13 cellular contexts compared by ENCODE assay signal in the genomic region with DNA sequence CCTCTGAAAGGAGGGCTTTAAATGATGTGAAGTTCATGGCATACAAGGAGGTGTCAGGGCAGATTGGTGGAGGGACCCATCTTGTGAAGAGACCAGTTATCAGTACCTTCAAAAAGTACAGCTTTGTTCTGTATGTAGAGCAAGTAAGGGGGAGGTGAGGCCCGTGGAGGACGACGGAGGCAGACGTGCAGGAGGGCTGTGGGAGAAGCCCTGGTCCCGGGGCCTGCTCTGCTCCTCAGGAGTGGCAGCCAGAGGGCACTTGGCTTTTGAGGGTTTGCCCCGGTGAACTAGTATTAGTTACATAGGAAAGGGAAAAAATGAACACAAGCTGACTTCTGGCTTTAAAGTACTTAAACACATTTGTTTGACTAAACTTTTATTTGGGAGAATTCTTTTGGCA.
"Had no signal": no experiment of that assay in that cellular context is flagged by ENCODE, and none has a peak within 500 bp of the region (broad histone marks: within the 10 kb centered on the region; RNA-seq: fewer than 3 reads in every experiment).

No MANE protein-coding gene starts in this region.

- H3K4me3 ChIP-seq: breast epithelium, esophagus squamous epithelium, lung, sigmoid colon, thoracic aorta had no signal

- H3K9me3 ChIP-seq: breast epithelium, esophagus squamous epithelium, sigmoid colon, thoracic aorta had no signal

- DNase-seq: activated CD4-positive, alpha-beta T cell treated with anti-CD3 and anti-CD28 coated beads, Interleukin-2, amount 10 ng/mL, durations not matched to agents 24 days and 14 days; activated CD8-positive, alpha-beta memory T cell treated with anti-CD3 and anti-CD28 coated beads, Interleukin-2, amount 10 ng/mL, durations not matched to agents 7 days and 5 days; activated T-cell treated with anti-CD3 and anti-CD28 coated beads, Interleukin-2, amount 50 U/mL, for 72 hours; esophagus squamous epithelium; foreskin fibroblast; left colon; sigmoid colon; stimulated activated CD4-positive, alpha-beta T cell treated with anti-CD3 and anti-CD28 coated beads, Interleukin-2, amount 100 ng/mL, for 24 hours; stimulated activated naive CD4-positive, alpha-beta T cell treated with Interleukin-2 at 50 U/mL for 16 hours had no signal

- H3K27me3 ChIP-seq: breast epithelium, esophagus squamous epithelium, sigmoid colon had no signal

- ATAC-seq: activated CD8-positive, alpha-beta memory T cell treated with anti-CD3 and anti-CD28 coated beads, Interleukin-2, amount 10 ng/mL, durations not matched to agents 7 days and 5 days; activated T-cell treated with anti-CD3 and anti-CD28 coated beads, Interleukin-2, amount 50 U/mL, for 72 hours; left colon; WTC11 had no signal

- H3K4me3 Mint-ChIP-seq: activated CD4-positive, alpha-beta T cell treated with anti-CD3 and anti-CD28 coated beads, Interleukin-2, amount 10 ng/mL, durations not matched to agents 24 days and 14 days; activated CD8-positive, alpha-beta memory T cell treated with anti-CD3 and anti-CD28 coated beads, Interleukin-2, amount 10 ng/mL, durations not matched to agents 7 days and 5 days; activated T-cell treated with anti-CD3 and anti-CD28 coated beads, Interleukin-2, amount 50 U/mL, for 72 hours; WTC11 had no signal

- H3K4me1 ChIP-seq: breast epithelium, esophagus squamous epithelium, sigmoid colon had no signal

- H3K27me3 Mint-ChIP-seq: activated CD4-positive, alpha-beta T cell treated with anti-CD3 and anti-CD28 coated beads, Interleukin-2, amount 10 ng/mL, durations not matched to agents 24 days and 14 days; activated CD8-positive, alpha-beta memory T cell treated with anti-CD3 and anti-CD28 coated beads, Interleukin-2, amount 10 ng/mL, durations not matched to agents 7 days and 5 days had no signal

- H3K27ac Mint-ChIP-seq: activated CD4-positive, alpha-beta T cell treated with anti-CD3 and anti-CD28 coated beads, Interleukin-2, amount 10 ng/mL, durations not matched to agents 24 days and 14 days; activated CD8-positive, alpha-beta memory T cell treated with anti-CD3 and anti-CD28 coated beads, Interleukin-2, amount 10 ng/mL, durations not matched to agents 7 days and 5 days; activated T-cell treated with anti-CD3 and anti-CD28 coated beads, Interleukin-2, amount 50 U/mL, for 72 hours had no signal

- H3K4me1 Mint-ChIP-seq: WTC11 had no signal

- H3K27ac ChIP-seq: breast epithelium, esophagus squamous epithelium, sigmoid colon, thoracic aorta had no signal

- H3K9me3 Mint-ChIP-seq: activated CD4-positive, alpha-beta T cell treated with anti-CD3 and anti-CD28 coated beads, Interleukin-2, amount 10 ng/mL, durations not matched to agents 24 days and 14 days; activated T-cell treated with anti-CD3 and anti-CD28 coated beads, Interleukin-2, amount 50 U/mL, for 72 hours; WTC11 had no signal
